ENCODE assay signal across 34 cellular contexts in genomic region chr3:187728248-187728647, GRCh38. TPM values are rescaled to one million over a fixed set of nuclear protein-coding genes. Genes with fewer than 3 reads are reported as not detected.
"Had no signal": no experiment of that assay in that cellular context is flagged by ENCODE, and none has a peak within 500 bp of the region (broad histone marks: within the 10 kb centered on the region; RNA-seq: fewer than 3 reads in every experiment).

No MANE protein-coding gene starts in this region.

- H3K4me3 ChIP-seq: colonic mucosa, heart right ventricle, left lung, neural progenitor cell, right atrium auricular region, thyroid gland, vagina had no signal

- H3K4me2 ChIP-seq: neural progenitor cell had no signal

- H3K9ac ChIP-seq: neural progenitor cell, parathyroid adenoma had no signal

- H3K27me3 ChIP-seq: colonic mucosa, heart right ventricle, left lung, neural progenitor cell, right atrium auricular region, thyroid gland, vagina had no signal

- H3K4me1 ChIP-seq: colonic mucosa, left lung, neural progenitor cell, parathyroid adenoma, vagina had no signal

- H3K79me2 ChIP-seq: parathyroid adenoma had no signal

- H3K27ac ChIP-seq: colonic mucosa, epithelial cell of prostate, left lung, neural progenitor cell, parathyroid adenoma, right atrium auricular region, thyroid gland, vagina had no signal

- DNase-seq: colonic mucosa; effector CD8-positive, alpha-beta T cell; endodermal cell; foreskin fibroblast; glutamatergic neuron; heart right ventricle; hippocampal formation; left cardiac atrium; left lung; mesendoderm; midbrain; naive thymus-derived CD4-positive, alpha-beta T cell; small intestine; stimulated activated CD4-positive, alpha-beta T cell treated with anti-CD3 and anti-CD28 coated beads, Interleukin-15, amount 100 ng/mL, for 24 hours; stimulated activated CD4-positive, alpha-beta T cell treated with anti-CD3 and anti-CD28 coated beads, Interleukin-2, amount 100 ng/mL, for 48 hours; stimulated activated naive CD4-positive, alpha-beta T cell; stimulated activated naive CD8-positive, alpha-beta T cell treated with anti-CD3 and anti-CD28 coated beads, Interleukin-15, amount 100 ng/mL, for 72 hours; thyroid gland; trophoblast cell had no signal

- H3K9me3 ChIP-seq: colonic mucosa, heart right ventricle, left lung, right atrium auricular region, thyroid gland, vagina had no signal

- ATAC-seq: esophagus mucosa; heart right ventricle; left cardiac atrium; left lung; naive thymus-derived CD4-positive, alpha-beta T cell; stimulated activated naive CD8-positive, alpha-beta T cell treated with anti-CD3 and anti-CD28 coated beads, Interleukin-15, amount 100 ng/mL, for 72 hours had no signal

- H2AFZ ChIP-seq: neural progenitor cell, parathyroid adenoma had no signal

RNA-seq across cellular contexts. Expression of gene RTP2, which starts 25.9 kb away (rescaled TPM):
- total RNA-seq: colonic mucosa; endodermal cell; esophagus mucosa; heart right ventricle; kidney epithelial cell; left cardiac atrium; left lung; lower leg skin; lung microvascular endothelial cell; mucosa of gallbladder; naive thymus-derived CD4-positive, alpha-beta T cell; osteoblast; progenitor cell of endocrine pancreas; right atrium auricular region; subcutaneous adipose tissue; temporal lobe; thyroid gland; ureter; vagina had no signal
- polyA plus RNA-seq: heart right ventricle; naive thymus-derived CD4-positive, alpha-beta T cell; small intestine had no signal

RNA-seq across cellular contexts. Expression of gene SST, which starts 58.1 kb away (rescaled TPM):
- total RNA-seq: endodermal cell; esophagus mucosa; heart right ventricle; kidney epithelial cell; left cardiac atrium; left lung; lower leg skin; lung microvascular endothelial cell; naive thymus-derived CD4-positive, alpha-beta T cell; osteoblast; right atrium auricular region; subcutaneous adipose tissue had no signal
- polyA plus RNA-seq: naive thymus-derived CD4-positive, alpha-beta T cell had no signal
